ENCODE assay signal across 8 cellular contexts in the genomic region with DNA sequence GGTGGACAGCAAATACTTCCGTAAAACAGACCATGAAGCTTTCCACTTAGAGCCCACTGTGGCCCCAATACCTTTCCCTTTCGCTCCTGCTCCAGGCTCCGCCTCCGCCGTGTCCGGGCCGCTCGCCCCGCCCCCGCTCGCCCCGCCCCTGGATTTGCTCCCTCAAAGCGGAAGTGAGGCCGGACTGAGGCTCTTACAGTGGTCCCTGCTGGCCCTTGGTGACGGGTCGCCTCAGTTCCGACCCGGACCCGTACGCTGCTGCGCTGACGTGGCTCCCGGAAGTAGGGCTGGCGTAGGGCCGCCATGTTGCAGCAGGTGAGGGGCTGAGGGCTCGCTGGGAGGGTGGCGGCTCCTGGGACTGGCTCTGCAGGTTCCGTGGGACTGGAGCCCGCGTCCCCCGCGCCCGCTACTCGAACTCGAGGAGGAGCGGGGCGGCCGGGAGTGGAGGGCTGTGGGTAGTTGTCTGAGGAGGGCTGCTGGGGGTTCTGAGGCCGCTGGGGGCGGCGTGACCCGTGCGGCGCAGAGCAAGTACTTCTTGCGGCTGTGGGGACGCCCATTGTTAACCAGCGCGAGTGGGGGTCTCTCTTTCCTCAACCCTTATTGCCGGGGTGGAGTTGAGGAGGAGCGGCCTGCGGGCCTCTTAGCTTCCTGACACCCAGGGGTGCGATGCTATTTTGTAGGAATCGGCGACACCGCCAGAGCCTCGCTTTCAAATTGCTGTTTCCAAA.
A peak's percentile ranks its signal among the peaks of the same experiment; 100 is the strongest.
DNase-seq lines count a peak whose midpoint lies in the region; ATAC-seq and TF ChIP-seq lines count a peak whose summit lies in the region.
"Not testable (repeated sequence)": the region's sequence is repeated elsewhere in the genome, so short reads cannot be mapped to it uniquely, and the experiment has no call there.

Gene TVP23B (plus strand): TSS at position 193 of the 728 bp plus-strand sequence. CDS start 111 bp downstream, at position 304.

- not testable (repeated sequence) for TF ChIP-seq CTCF in AG10803 (conservative IDR thresholded peaks at IDR 0.05; ENCODE audit: low read length)

- ATAC-seq in GM19035 (IDR thresholded peaks at IDR 0.05; ENCODE audit: unreplicated experiment) = peak; percentile 97
- peak; percentile 96 for ATAC-seq in HG03342 (IDR thresholded peaks at IDR 0.05; ENCODE audit: unreplicated experiment)

- DNase-seq in AG10803 (ENCODE audit: low read depth) (peak; percentile 92), NCI-H345 treated with DMSO at 0.1 percent for 48 hours (lab: John Stamatoyannopoulos, UW; ENCODE audit: unreplicated experiment) (peak; percentile 61), iris pigment epithelial cell (ENCODE audit: low read depth) (peak; percentile 91)
- DNase-seq in activated CD4-positive, CD25-positive, alpha-beta regulatory T cell (lab: John Stamatoyannopoulos, UW) = peak; percentile 91 to 94 (median 92)
- DNase-seq in central memory CD4-positive, alpha-beta T cell = peak; percentile 82
- DNase-seq in stimulated activated CD4-positive, alpha-beta T cell treated with anti-CD3 and anti-CD28 coated beads, Interleukin-12 subunit alpha, Interleukin-12 subunit beta, amount 100 ng/mL, for 24 hours (ENCODE audit: low read depth in 2 of 2) = peak; percentile 97

- H3K4me3 ChIP-seq in AG10803 (ENCODE audit: low read length) = peak within 1 kb of the TSS; percentile 54

Comparison
In these comparisons a context has a peak if more than half of its experiments do, and no peak if none do; other contexts are left out.
1. Peak in every context shown above with its lines: DNase-seq, ATAC-seq and H3K4me3 ChIP-seq.